8 cellular contexts compared by ENCODE assay signal in the genomic region with DNA sequence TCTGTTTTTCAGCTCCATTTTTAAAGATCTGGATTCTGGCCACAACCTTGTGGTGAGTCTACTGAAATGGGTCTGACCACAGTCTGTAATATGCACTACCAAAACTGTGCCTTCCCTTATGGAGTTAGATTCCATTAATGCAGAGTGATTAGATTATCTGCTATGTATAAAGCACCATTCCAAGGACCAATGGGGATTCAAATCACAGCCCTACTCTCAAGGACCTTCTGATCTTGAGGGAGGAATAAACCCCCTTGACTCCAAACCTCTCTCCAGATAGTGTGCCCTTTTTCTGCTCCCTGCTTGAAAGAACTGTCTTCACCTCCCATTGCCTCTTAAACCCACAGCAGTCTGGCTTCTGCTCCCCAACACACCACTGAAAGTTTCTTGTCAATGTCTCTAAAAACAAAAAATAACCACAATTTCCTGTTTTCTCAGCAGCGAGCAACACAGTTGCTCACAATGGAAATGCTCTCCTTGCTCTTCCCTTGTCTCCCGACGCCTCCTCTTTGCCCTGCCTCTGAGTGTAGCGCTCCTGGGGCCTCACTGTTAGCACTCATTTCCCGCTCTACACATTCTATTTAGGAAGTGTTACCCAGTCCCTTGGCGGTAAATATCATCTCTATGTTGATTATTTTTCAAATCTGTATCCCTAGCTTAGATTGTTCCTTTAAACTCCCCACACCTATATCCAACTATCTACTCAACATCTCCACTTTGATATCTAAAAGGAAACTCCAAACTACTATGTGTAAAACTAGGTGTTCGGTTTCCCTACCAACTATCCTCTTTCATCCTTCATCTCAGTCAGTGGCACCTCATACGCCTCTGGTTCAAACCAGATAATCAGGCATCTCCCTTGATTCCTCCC. TPM values are rescaled to one million over a fixed set of nuclear protein-coding genes. Genes with fewer than 3 reads are reported as not detected.
DNase-seq lines count a peak whose midpoint lies in the region; ATAC-seq and TF ChIP-seq lines count a peak whose summit lies in the region.

No MANE protein-coding gene starts in this region.

- no peaks in the 10 kb centered on the region for H3K9me2 ChIP-seq in SK-N-SH
- no peaks in the 10 kb centered on the region for H3K9me2 ChIP-seq in OCI-LY7 (ENCODE audit: insufficient read depth, low read length)

- no TSS peak for BruUV-seq in OCI-LY7 (replicated peaks; lab: Mats Ljungman, UMichigan)

- peak; percentile 71 for ATAC-seq in SK-N-SH treated with all-trans-retinoic acid at 6 μM for 48 hours
- peak; percentile 86 for ATAC-seq in HG02763 (IDR thresholded peaks at IDR 0.05; ENCODE audit: unreplicated experiment)
- ATAC-seq in sciatic nerve: no peak

- H3K79me2 ChIP-seq in SK-N-SH (ENCODE audit: insufficient read depth) (peaks cover 10% of the 10 kb centered on the region; the same call in 1 of the 2 replicates), OCI-LY7 (ENCODE audit: insufficient read depth, low read depth, low read length) (peaks cover 14% of the 10 kb centered on the region; the same call in 1 of the 2 replicates)

- H3K36me3 ChIP-seq in SK-N-SH (replicated peaks in 1 of 2; ENCODE audit: control insufficient read depth in 1 of 2, insufficient read depth in 2 of 2, low read length in 1 of 2) (no peaks in the 10 kb centered on the region), OCI-LY7 (ENCODE audit: insufficient read depth, low read length) (no peaks in the 10 kb centered on the region), BE2C (no peaks in the 10 kb centered on the region)

- TF ChIP-seq EP300 in SK-N-SH (IDR thresholded peaks at IDR 0.05; ENCODE audit: borderline replicate concordance in 1 of 2, low read depth in 1 of 2, low read length in 1 of 2): no peak

- H3K27ac ChIP-seq in SK-N-SH (ENCODE audit: low read depth in 2 of 2, low read length in 1 of 2) (no peak overlapping the region), OCI-LY7 (ENCODE audit: low read depth, low read length, poor library complexity, severe bottlenecking) (no peak overlapping the region)

- CTCF ChIA-PET in SK-N-SH (lab: Yijun Ruan, JAX): no interaction called here
- CTCF ChIA-PET in OCI-LY7 (lab: Charles Lee; ENCODE audit: unreplicated experiment): no interaction called here

- H3K9me3 ChIP-seq in SK-N-SH (no peaks in the 10 kb centered on the region), OCI-LY7 (ENCODE audit: low read length) (no peaks in the 10 kb centered on the region), BE2C (no peaks in the 10 kb centered on the region)

- no peaks in the 10 kb centered on the region for H3F3A ChIP-seq in SK-N-SH (replicated peaks; ENCODE audit: insufficient read depth)

- no peak for TF ChIP-seq RAD21 in SK-N-SH (IDR thresholded peaks at IDR 0.05; ENCODE audit: low read length)

- H4K20me1 ChIP-seq in SK-N-SH (ENCODE audit: insufficient read depth) (no peaks in the 10 kb centered on the region), OCI-LY7 (ENCODE audit: insufficient read depth, low read length) (no peaks in the 10 kb centered on the region)

- DNase-seq in SK-N-SH: no peak
- DNase-seq in OCI-LY7 (ENCODE audit: low spot score): peak; percentile 16
- peak; percentile 38 for DNase-seq in fibroblast of villous mesenchyme (ENCODE audit: low read depth)
- no peak for DNase-seq in BE2C
- DNase-seq in HCEC 1CT: no peak
- DNase-seq in sciatic nerve (ENCODE audit: low spot score): no peak

- H2AFZ ChIP-seq in SK-N-SH (ENCODE audit: low read depth) (no peak overlapping the region), OCI-LY7 (ENCODE audit: low read length) (no peak overlapping the region)

- H3K9ac ChIP-seq in SK-N-SH: no peak overlapping the region

- no peaks in the 10 kb centered on the region for H3K27me3 ChIP-seq in SK-N-SH (ENCODE audit: insufficient read depth)
- H3K27me3 ChIP-seq in BE2C: no peaks in the 10 kb centered on the region

- intact Hi-C loops in OCI-LY7 (cut with micrococcal nuclease; ENCODE audit: unreplicated experiment) (no loop called here), sciatic nerve (cut with DNase I) (no loop called here)

- H3K4me2 ChIP-seq in SK-N-SH: no peak overlapping the region
- H3K4me2 ChIP-seq in OCI-LY7 (ENCODE audit: low read length): peak overlapping the region; percentile 48

- H3K4me1 ChIP-seq in SK-N-SH (ENCODE audit: control insufficient read depth in 1 of 2, insufficient read depth in 2 of 2, low read depth in 1 of 2, low read length in 1 of 2): no peaks in the 10 kb centered on the region
- H3K4me1 ChIP-seq in OCI-LY7 (ENCODE audit: insufficient read depth, low read length, poor library complexity, severe bottlenecking): peaks cover 13% of the 10 kb centered on the region
- H3K4me1 ChIP-seq in BE2C: no peaks in the 10 kb centered on the region

- 94% methylated on average over 8 of the region's 8 CpGs for WGBS in SK-N-SH (ENCODE audit: low lambda C conversion rate)

- POLR2A ChIA-PET in SK-N-SH (lab: Yijun Ruan, JAX) (no interaction called here), OCI-LY7 (lab: Charles Lee) (interaction anchor here (0.6 to 1.2 kb wide), 2 partner anchors 14 to 704 kb away, joined by 3 to 6 read pairs; a partner anchor contains a TSS)

- no peak for TF ChIP-seq CTCF in SK-N-SH (IDR thresholded peaks at IDR 0.05)
- TF ChIP-seq CTCF in OCI-LY7 (conservative IDR thresholded peaks at IDR 0.05; ENCODE audit: low read length): no peak
- no peak for TF ChIP-seq CTCF in fibroblast of villous mesenchyme (IDR thresholded peaks at IDR 0.05; ENCODE audit: insufficient read depth, low read depth, low read length)
- TF ChIP-seq CTCF in BE2C (IDR thresholded peaks at IDR 0.05; ENCODE audit: low read depth, low read length): no peak

- H3K4me3 ChIP-seq in SK-N-SH (ENCODE audit: low read depth in 2 of 2, low read length in 1 of 2) (no peak overlapping the region), OCI-LY7 (ENCODE audit: low read depth, low read length, poor library complexity, severe bottlenecking) (no peak overlapping the region), fibroblast of villous mesenchyme (ENCODE audit: low read depth, low read length) (no peak overlapping the region), BE2C (ENCODE audit: low read depth, low read length) (no peak overlapping the region)

TF ChIP-seq in SK-N-SH treated with all-trans-retinoic acid at 6 μM for 48 hours, 23 proteins besides CTCF, POLR2A, EP300 and RAD21:
- TF ChIP-seq TOX (CRISPR knock-in tag; IDR thresholded peaks at IDR 0.05; ENCODE audit: borderline replicate concordance) (no peak), ISL1 (CRISPR knock-in tag; IDR thresholded peaks at IDR 0.05) (no peak)

TF ChIP-seq in SK-N-SH, 30 proteins besides CTCF, POLR2A, EP300 and RAD21:
- TF ChIP-seq RFX5 (IDR thresholded peaks at IDR 0.05; ENCODE audit: low read length) (no peak), FOXJ3 (CRISPR knock-in tag; IDR thresholded peaks at IDR 0.05) (no peak), POLR2AphosphoS5 (IDR thresholded peaks at IDR 0.05; ENCODE audit: low read depth, low read length) (no peak), ELF1 (IDR thresholded peaks at IDR 0.05) (no peak), CHD2 (IDR thresholded peaks at IDR 0.05; ENCODE audit: low read length, partially characterized antibody) (no peak)
- TF ChIP-seq, protein P1, sequence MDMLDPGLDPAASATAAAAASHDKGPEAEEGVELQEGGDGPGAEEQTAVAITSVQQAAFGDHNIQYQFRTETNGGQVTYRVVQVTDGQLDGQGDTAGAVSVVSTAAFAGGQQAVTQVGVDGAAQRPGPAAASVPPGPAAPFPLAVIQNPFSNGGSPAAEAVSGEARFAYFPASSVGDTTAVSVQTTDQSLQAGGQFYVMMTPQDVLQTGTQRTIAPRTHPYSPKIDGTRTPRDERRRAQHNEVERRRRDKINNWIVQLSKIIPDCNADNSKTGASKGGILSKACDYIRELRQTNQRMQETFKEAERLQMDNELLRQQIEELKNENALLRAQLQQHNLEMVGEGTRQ (IDR thresholded peaks at IDR 0.05; ENCODE audit: borderline replicate concordance, low read depth, low read length): no peak
- TF ChIP-seq, protein P2, sequence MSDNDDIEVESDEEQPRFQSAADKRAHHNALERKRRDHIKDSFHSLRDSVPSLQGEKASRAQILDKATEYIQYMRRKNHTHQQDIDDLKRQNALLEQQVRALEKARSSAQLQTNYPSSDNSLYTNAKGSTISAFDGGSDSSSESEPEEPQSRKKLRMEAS (IDR thresholded peaks at IDR 0.05; ENCODE audit: low read depth): no peak

RNA-seq across cellular contexts. Expression of a gene that starts 13.6 kb away (rescaled TPM):
- 10.6 and 11.2 TPM in 2 replicates for polyA plus RNA-seq in SK-N-SH (2012; rRNA removed)
- polyA plus RNA-seq in SK-N-SH (2012; cell fraction: cytosol; rRNA removed): 7.6 and 8.3 TPM in 2 replicates
- 37.9 and 43.7 TPM in 2 replicates for polyA plus RNA-seq in SK-N-SH (2012; cell fraction: nucleus; rRNA removed)
- 16.4 and 17.1 TPM in 2 replicates for total RNA-seq in OCI-LY7 (2014; rRNA removed; shearing (Covaris generic))
- 26.9 and 30.6 TPM in 2 replicates for total RNA-seq in OCI-LY7 (2022)
- total RNA-seq in fibroblast of villous mesenchyme: 21.9 and 38.4 TPM in 2 replicates
- 21.5 TPM for polyA plus RNA-seq in BE2C (2012; ENCODE audit: insufficient read depth, insufficient read length, low read depth)
- 16.2 TPM for total RNA-seq in sciatic nerve

RNA-seq across cellular contexts. Expression of a gene that starts 45.6 kb away (rescaled TPM):
- polyA plus RNA-seq in SK-N-SH (2012; rRNA removed): 0.33 and 0.42 TPM in 2 replicates
- polyA plus RNA-seq in SK-N-SH (2012; cell fraction: cytosol; rRNA removed): 0.37 and 0.39 TPM in 2 replicates
- 0.61 and 0.82 TPM in 2 replicates for polyA plus RNA-seq in SK-N-SH (2012; cell fraction: nucleus; rRNA removed)
- total RNA-seq in OCI-LY7 (2014; rRNA removed; shearing (Covaris generic)): 0.75 and 1.3 TPM in 2 replicates
- total RNA-seq in OCI-LY7 (2022) (1.8 and 2.2 TPM in 2 replicates), fibroblast of villous mesenchyme (0.32 and 1.3 TPM in 2 replicates), sciatic nerve (1.6 TPM)
- not detected for polyA plus RNA-seq in BE2C (2012; ENCODE audit: insufficient read depth, insufficient read length, low read depth)

Comparison
In these comparisons a context has a peak if more than half of its experiments do, and no peak if none do; other contexts are left out.
1. DNase-seq: peak in OCI-LY7 (single experiment) and fibroblast of villous mesenchyme (single experiment); none in SK-N-SH (single experiment), BE2C (single experiment), HCEC 1CT (single experiment) and sciatic nerve (single experiment).